28 cellular contexts compared by ENCODE assay signal in the genomic region with DNA sequence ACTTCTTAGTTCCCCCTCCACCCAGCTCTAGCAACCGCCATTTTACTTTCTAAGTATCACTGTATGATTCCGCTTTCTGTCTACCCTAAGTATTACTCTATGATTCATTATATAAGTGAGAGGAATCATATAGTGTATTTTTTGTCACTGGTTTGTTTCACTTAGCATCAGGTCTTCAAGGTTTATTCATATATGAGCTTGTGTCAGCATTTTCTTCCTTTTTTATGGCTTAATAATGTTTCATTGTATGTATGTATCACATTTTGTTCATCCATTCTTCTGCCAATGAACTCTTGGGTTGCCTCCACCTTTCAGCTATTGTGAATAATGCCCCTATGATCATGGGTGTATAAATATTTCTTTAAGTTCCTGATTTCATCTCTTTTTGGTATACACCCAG.
"Had no signal": no experiment of that assay in that cellular context is flagged by ENCODE, and none has a peak within 500 bp of the region (broad histone marks: within the 10 kb centered on the region; RNA-seq: fewer than 3 reads in every experiment).

No MANE protein-coding gene starts in this region.

- H2AFZ ChIP-seq: hepatocyte had no signal

- H3K36me3 ChIP-seq: colonic mucosa, esophagus muscularis mucosa, esophagus squamous epithelium, gastrocnemius medialis, gastroesophageal sphincter, heart left ventricle, heart right ventricle had no signal

- H3K4me3 ChIP-seq: colonic mucosa, coronary artery, dorsolateral prefrontal cortex, esophagus muscularis mucosa, esophagus squamous epithelium, gastrocnemius medialis, gastroesophageal sphincter, heart left ventricle, heart right ventricle, hepatocyte had no signal

- H3K79me2 ChIP-seq: hepatocyte had no signal

- H3K9me3 ChIP-seq: colonic mucosa, esophagus muscularis mucosa, esophagus squamous epithelium, gastrocnemius medialis, gastroesophageal sphincter, heart left ventricle, heart right ventricle had no signal

- H3K27me3 ChIP-seq: colonic mucosa, gastrocnemius medialis, hepatocyte had no signal

- H3K4me2 ChIP-seq: hepatocyte had no signal

- FAIRE-seq: endometrium, endothelial cell of umbilical vein, frontal cortex had no signal

- DNase-seq: colonic mucosa; cortex of kidney; dermis blood vessel endothelial cell; dorsolateral prefrontal cortex; effector CD4-positive, alpha-beta T cell; effector CD8-positive, alpha-beta T cell; effector memory CD4-positive, alpha-beta T cell; effector memory CD8-positive, alpha-beta T cell; endodermal cell; erythroblast; esophagus squamous epithelium; foreskin fibroblast; foreskin keratinocyte; foreskin melanocyte; gastrocnemius medialis; glutamatergic neuron; head of caudate nucleus; heart left ventricle; heart right ventricle had no signal

- H3K4me1 ChIP-seq: colonic mucosa, esophagus muscularis mucosa, esophagus squamous epithelium, foreskin keratinocyte, gastrocnemius medialis, gastroesophageal sphincter had no signal

- H3K27ac ChIP-seq: colonic mucosa, coronary artery, dorsolateral prefrontal cortex, epithelial cell of prostate, esophagus muscularis mucosa, esophagus squamous epithelium, foreskin keratinocyte, gastrocnemius medialis, gastroesophageal sphincter, heart left ventricle, heart right ventricle, hepatocyte had no signal

- ATAC-seq: effector memory CD8-positive, alpha-beta T cell; esophagus mucosa; foreskin keratinocyte; gastrocnemius medialis; gastroesophageal sphincter; heart left ventricle; heart right ventricle had no signal
